ENCODE assay signal across 22 cellular contexts in genomic region chr15:101100593-101101442, GRCh38.
A peak's percentile ranks its signal among the peaks of the same experiment; 100 is the strongest.
DNase-seq lines count a peak whose midpoint lies in the region; ATAC-seq and TF ChIP-seq lines count a peak whose summit lies in the region.
"Had no signal": no experiment of that assay in that cellular context is flagged by ENCODE, and none has a peak within 500 bp of the region (broad histone marks: within the 10 kb centered on the region; RNA-seq: fewer than 3 reads in every experiment).

No MANE protein-coding gene starts in this region.

- H4K20me1 ChIP-seq in osteoblast (ENCODE audit: insufficient read depth, low read length) = no peaks in the 10 kb centered on the region

- in situ Hi-C loops in Panc1 (cut with HindIII; ENCODE audit: low pct_unique_long_range_greater_than_20kb, low sequenced_read_pairs) = no loop called here

- BruUV-seq in Panc1 (replicated peaks; lab: Mats Ljungman, UMichigan) = no TSS peak

- CTCF ChIA-PET in Panc1 (lab: Charles Lee) = interaction anchor here (0.5 to 0.6 kb wide), 2 partner anchors 154 to 161 kb away, joined by 3 read pairs; no protein-coding TSS in a partner anchor

- TF ChIP-seq CTCF in Panc1 (IDR thresholded peaks at IDR 0.05) = no peak; the same call in 1 of the 2 replicates
- peak; percentile 5 for TF ChIP-seq CTCF in osteoblast (IDR thresholded peaks at IDR 0.05; ENCODE audit: extremely low read depth, low read depth, low read length)
- TF ChIP-seq CTCF in mucosa of descending colon (IDR thresholded peaks at IDR 0.05) = no peak

- intact Hi-C loops in Panc1 (cut with micrococcal nuclease; ENCODE audit: unreplicated experiment) = no loop called here
- intact Hi-C loops in mucosa of descending colon (cut with DNase I, micrococcal nuclease) = no loop called here

- H3K27me3 ChIP-seq in H7 (ENCODE audit: control insufficient read depth, insufficient read depth, low read length) = no peaks in the 10 kb centered on the region
- no peaks in the 10 kb centered on the region for H3K27me3 ChIP-seq in Panc1 (ENCODE audit: control insufficient read depth, insufficient read depth, low read length)
- no peaks in the 10 kb centered on the region for H3K27me3 ChIP-seq in osteoblast (ENCODE audit: insufficient read depth, low read length)
- H3K27me3 ChIP-seq: MG63 had no signal

- H3K4me3 ChIP-seq in H7 (ENCODE audit: insufficient read depth, low read depth, low read length) (no peak overlapping the region), Panc1 (ENCODE audit: low read depth in 2 of 2, low read length in 2 of 2) (no peak overlapping the region), osteoblast (ENCODE audit: insufficient read depth, low read length) (no peak overlapping the region), mucosa of descending colon (no peak overlapping the region)
- H3K4me3 ChIP-seq: MG63 had no signal

- H3K79me2 ChIP-seq in osteoblast (ENCODE audit: insufficient read depth, low read length) = no peaks in the 10 kb centered on the region

- H3K27ac ChIP-seq in Panc1 (ENCODE audit: low read length) (peak overlapping the region; percentile 3; the same call in 1 of the 2 replicates), osteoblast (ENCODE audit: low read depth, low read length) (no peak overlapping the region)
- H3K27ac ChIP-seq: KMS-11 had no signal

- DNase-seq in H7 (peak; percentile 58), Panc1 (ENCODE audit: low read depth, low spot score) (no peak), dedifferentiated amniotic fluid mesenchymal stem cell (ENCODE audit: extremely low spot score) (peak; percentile 7), osteoblast (ENCODE audit: insufficient read length, low spot score, missing footprints) (peak; percentile 15), T-helper 9 cell (no peak), mucosa of descending colon (no peak)
- no peak for DNase-seq in NK-92 treated with Interleukin-12 subunit alpha and Interleukin-12 subunit beta, amount 100 ng/mL, for 24 hours (lab: John Stamatoyannopoulos, UW)
- DNase-seq: ACHN; C1 segment of cervical spinal cord; CD8-positive, alpha-beta memory T cell; DMS53; GOT3; MG63; NCI-H1048; NCI-H146; NCI-H2029 treated with DMSO at 0.1 percent for 48 hours; NCI-H2171; NCI-H446; NCI-H526 treated with DMSO at 0.1 percent for 48 hours; SHP77 treated with DMSO at 0.1 percent for 48 hours; SK-N-SH had no signal

- H3K4me1 ChIP-seq in Panc1 (ENCODE audit: control insufficient read depth, insufficient read depth, low read length) = peaks cover 6% of the 10 kb centered on the region; the same call in 1 of the 2 replicates
- no peaks in the 10 kb centered on the region for H3K4me1 ChIP-seq in osteoblast (ENCODE audit: insufficient read depth, low read length)
- H3K4me1 ChIP-seq in mucosa of descending colon (ENCODE audit: low read depth) = no peaks in the 10 kb centered on the region

- H3K9me3 ChIP-seq in Panc1 (ENCODE audit: control insufficient read depth, insufficient read depth, low read depth, low read length) (no peaks in the 10 kb centered on the region), osteoblast (ENCODE audit: low read depth, low read length) (no peaks in the 10 kb centered on the region), mucosa of descending colon (no peaks in the 10 kb centered on the region)
- H3K9me3 ChIP-seq: MG63, SK-N-SH had no signal

- ATAC-seq in Panc1 (peak; percentile 61), mucosa of descending colon (no peak)

- POLR2A ChIA-PET in Panc1 (lab: Charles Lee) = no interaction called here

- H3K36me3 ChIP-seq in H7 (replicated peaks; ENCODE audit: control insufficient read depth, insufficient read depth, low read length) = no peaks in the 10 kb centered on the region
- no peaks in the 10 kb centered on the region for H3K36me3 ChIP-seq in Panc1 (ENCODE audit: control insufficient read depth, insufficient read depth, low read length)
- no peaks in the 10 kb centered on the region for H3K36me3 ChIP-seq in osteoblast (ENCODE audit: insufficient read depth, low read length)
- H3K36me3 ChIP-seq in mucosa of descending colon (ENCODE audit: low read depth) = no peaks in the 10 kb centered on the region
- H3K36me3 ChIP-seq: MG63 had no signal

- no peak overlapping the region for H2AFZ ChIP-seq in osteoblast (ENCODE audit: low read length)

- H3K4me2 ChIP-seq in osteoblast (ENCODE audit: insufficient read depth, low read length) = no peak overlapping the region
- H3K4me2 ChIP-seq: KMS-11, SK-N-SH had no signal

Comparison
In these comparisons a context has a peak if more than half of its experiments do, and no peak if none do; other contexts are left out.
1. DNase-seq: peak in H7 (single experiment), dedifferentiated amniotic fluid mesenchymal stem cell (single experiment) and osteoblast (single experiment); none in Panc1 (single experiment), T-helper 9 cell (single experiment), mucosa of descending colon (0 of 3) and NK-92 treated with Interleukin-12 subunit alpha and Interleukin-12 subunit beta, amount 100 ng/mL, for 24 hours (single experiment).